In genomic region chr4:40992472-40993298, GRCh38 we compare ENCODE assay signal across 8 cellular contexts.
DNase-seq lines count a peak whose midpoint lies in the region; ATAC-seq, FAIRE-seq and TF ChIP-seq lines count a peak whose summit lies in the region.

No MANE protein-coding gene starts in this region.

- DNase-seq in HepG2 (ENCODE audit: low spot score) (no peak), SIG-M5 (lab: John Stamatoyannopoulos, UW) (peak; percentile 52), kidney tubule cell (ENCODE audit: low spot score) (peak; percentile 86), NCI-H446 (lab: John Stamatoyannopoulos, UW) (no peak), cerebellum (ENCODE audit: low spot score) (no peak)
- no peak for DNase-seq in CD8-positive, alpha-beta memory T cell

- H3K9ac ChIP-seq in liver (ENCODE audit: low read depth in 1 of 2, low read length in 2 of 2) (no peak overlapping the region), HepG2 (ENCODE audit: insufficient read depth, low read depth, low read length) (no peak overlapping the region)

- TF ChIP-seq CTCF in liver (IDR thresholded peaks at IDR 0.05; ENCODE audit: low read depth, low read length, missing input control) (no peak), HepG2 (CRISPR knock-in tag; IDR thresholded peaks at IDR 0.05) (no peak)

- no peak; the same call in 2 of the 3 replicates for ATAC-seq in HepG2
- peak; percentile 63 for ATAC-seq in HG03039 (IDR thresholded peaks at IDR 0.05; ENCODE audit: unreplicated experiment)

- no peak for FAIRE-seq in HepG2 (lab: Jason Lieb, UNC)

- no TSS peak for BruUV-seq in HepG2 (replicated peaks; lab: Mats Ljungman, UMichigan)

- intact Hi-C loops in HepG2 (cut with micrococcal nuclease; ENCODE audit: unreplicated experiment) = no loop called here

- peaks cover 0 to 3% (median 0%) of the 10 kb centered on the region in 4 donors for H3K4me1 ChIP-seq in liver (ENCODE audit: control insufficient read depth in 4 of 4, insufficient read depth in 4 of 4, low read length in 3 of 4)
- H3K4me1 ChIP-seq in HepG2 (ENCODE audit: insufficient read depth, low read length) = peaks cover 26% of the 10 kb centered on the region
- no peaks in the 10 kb centered on the region for H3K4me1 ChIP-seq in CD8-positive, alpha-beta memory T cell (ENCODE audit: insufficient read depth, low read length)

- no peak overlapping the region for H3K4me2 ChIP-seq in HepG2 (ENCODE audit: low read depth, low read length)

- H3K27ac ChIP-seq in liver (ENCODE audit: low read depth in 1 of 2, low read length in 2 of 2) (peak overlapping the region in 1 of 2 donors; percentile 37), HepG2 (ENCODE audit: extremely low read length, insufficient read depth, low read length) (no peak overlapping the region)
- H3K27ac ChIP-seq in CD8-positive, alpha-beta memory T cell (ENCODE audit: low read depth, low read length) = no peak overlapping the region

- H3K9me3 Mint-ChIP-seq in CD8-positive, alpha-beta memory T cell = peaks cover 0 to 6% (median 0%) of the 10 kb centered on the region in 5 donors

- TF ChIP-seq RAD21 in liver (IDR thresholded peaks at IDR 0.05) (peak in 1 of 2 donors; percentile 4), HepG2 (CRISPR knock-in tag; IDR thresholded peaks at IDR 0.05) (no peak)

- no peaks in the 10 kb centered on the region for H3K79me2 ChIP-seq in HepG2 (ENCODE audit: insufficient read depth, low read length)

- H3K4me3 Mint-ChIP-seq in CD8-positive, alpha-beta memory T cell = no peak overlapping the region

- 81% methylated on average over 17 of the region's 17 CpGs for WGBS in liver
- WGBS in HepG2 (ENCODE audit: low lambda C conversion rate) = 91% methylated on average over 17 of the region's 17 CpGs

- CTCF ChIA-PET in HepG2 (lab: Yijun Ruan, JAX; ENCODE audit: low intra/inter-chr PET ratio, low total read pairs) = no interaction called here
- CTCF ChIA-PET in CD8-positive, alpha-beta memory T cell (lab: Charles Lee) = interaction anchor here (1.2 kb wide), 1 partner anchor 22 kb away, joined by 3 read pairs; no protein-coding TSS in a partner anchor

- no peaks in the 10 kb centered on the region for H4K20me1 ChIP-seq in HepG2 (ENCODE audit: insufficient read depth, low read length)

- no peak for TF ChIP-seq POLR2A in HepG2 (IDR thresholded peaks at IDR 0.05; ENCODE audit: insufficient read depth in 1 of 2, low read depth in 2 of 2, low read length in 2 of 2)

- H3K27me3 ChIP-seq in liver (ENCODE audit: control insufficient read depth in 4 of 4, insufficient read depth in 4 of 4, low read length in 3 of 4) (no peaks in the 10 kb centered on the region), HepG2 (ENCODE audit: control insufficient read depth in 1 of 2, insufficient read depth in 2 of 2, low read length in 2 of 2) (no peaks in the 10 kb centered on the region)
- H3K27me3 ChIP-seq in CD8-positive, alpha-beta memory T cell (ENCODE audit: insufficient read depth, low read length, poor library complexity, severe bottlenecking) = no peaks in the 10 kb centered on the region

- no peaks in the 10 kb centered on the region for H3K36me3 Mint-ChIP-seq in CD8-positive, alpha-beta memory T cell

- H3K36me3 ChIP-seq in liver (ENCODE audit: control insufficient read depth in 4 of 4, insufficient read depth in 3 of 4, low read depth in 1 of 4, low read length in 3 of 4) = peaks cover 0 to 1% (median 0%) of the 10 kb centered on the region in 4 donors
- H3K36me3 ChIP-seq in HepG2 (replicated peaks in 1 of 2; ENCODE audit: control insufficient read depth in 1 of 2, insufficient read depth in 2 of 2, low read length in 2 of 2) = no peaks in the 10 kb centered on the region
- no peaks in the 10 kb centered on the region for H3K36me3 ChIP-seq in CD8-positive, alpha-beta memory T cell (ENCODE audit: insufficient read depth, low read length)

- POLR2A ChIA-PET in HepG2 (lab: Yijun Ruan, JAX) = no interaction called here
- POLR2A ChIA-PET in CD8-positive, alpha-beta memory T cell (lab: Charles Lee) = no interaction called here

- TF ChIP-seq EP300 in HepG2 (IDR thresholded peaks at IDR 0.05; ENCODE audit: low read depth in 2 of 2, low read length in 2 of 2) = no peak
- no peak for TF ChIP-seq EP300 in HepG2 (CRISPR knock-in tag; IDR thresholded peaks at IDR 0.05; ENCODE audit: borderline replicate concordance)

- in situ Hi-C loops in HepG2 (cut with HindIII; ENCODE audit: extremely low pct_ligation_motif_present, low pct_unique_long_range_greater_than_20kb) = no loop called here

- H3K9me3 ChIP-seq in liver (ENCODE audit: control insufficient read depth in 4 of 4, low read length in 3 of 4) (no peaks in the 10 kb centered on the region), HepG2 (ENCODE audit: low read length) (no peaks in the 10 kb centered on the region)
- no peaks in the 10 kb centered on the region for H3K9me3 ChIP-seq in CD8-positive, alpha-beta memory T cell (ENCODE audit: low read length)

- peak overlapping the region in 1 of 8 donors; percentile 2 for H3K27ac Mint-ChIP-seq in CD8-positive, alpha-beta memory T cell

- H3K27me3 Mint-ChIP-seq in CD8-positive, alpha-beta memory T cell = no peaks in the 10 kb centered on the region

- no peaks in the 10 kb centered on the region for H3K4me1 Mint-ChIP-seq in CD8-positive, alpha-beta memory T cell

- no peak overlapping the region for H3K4me3 ChIP-seq in liver (ENCODE audit: low read depth in 1 of 3, low read length in 3 of 3)
- no peak overlapping the region for H3K4me3 ChIP-seq in HepG2 (replicated peaks in 1 of 3; ENCODE audit: insufficient read depth in 1 of 3, low read depth in 2 of 3, low read length in 3 of 3)
- no peak overlapping the region for H3K4me3 ChIP-seq in CD8-positive, alpha-beta memory T cell (ENCODE audit: low read length)

- H2AFZ ChIP-seq in HepG2 (ENCODE audit: low read length) = no peak overlapping the region

TF ChIP-seq in liver, 16 proteins besides CTCF, POLR2A, EP300 and RAD21:
- no peak for TF ChIP-seq NR2F2 (IDR thresholded peaks at IDR 0.05)
- peak; percentile 9 for TF ChIP-seq MAX (IDR thresholded peaks at IDR 0.05)
- no peak for TF ChIP-seq FOXA2 (IDR thresholded peaks at IDR 0.05)
- TF ChIP-seq GABPA (IDR thresholded peaks at IDR 0.05 in 1 of 2, conservative IDR thresholded peaks at IDR 0.05 in 1 of 2) = no peak

TF ChIP-seq in HepG2, 621 proteins besides CTCF, POLR2A, EP300 and RAD21:
- TF ChIP-seq ZNF501 (CRISPR knock-in tag; IDR thresholded peaks at IDR 0.05) (no peak), PRDM4 (CRISPR knock-in tag; IDR thresholded peaks at IDR 0.05; ENCODE audit: borderline replicate concordance) (no peak), ZEB1 (IDR thresholded peaks at IDR 0.05; ENCODE audit: insufficient replicate concordance, low read depth) (no peak)
TF ChIP-seq in HepG2: peak in this region for 0.

Comparison
In these comparisons a context has a peak if more than half of its experiments do, and no peak if none do; other contexts are left out.
1. DNase-seq: peak in SIG-M5 (single experiment) and kidney tubule cell (single experiment); none in HepG2 (single experiment), CD8-positive, alpha-beta memory T cell (0 of 5), NCI-H446 (0 of 2) and cerebellum (single experiment).